Comparison of ENCODE assay signal across 2 cellular contexts in the genomic region with DNA sequence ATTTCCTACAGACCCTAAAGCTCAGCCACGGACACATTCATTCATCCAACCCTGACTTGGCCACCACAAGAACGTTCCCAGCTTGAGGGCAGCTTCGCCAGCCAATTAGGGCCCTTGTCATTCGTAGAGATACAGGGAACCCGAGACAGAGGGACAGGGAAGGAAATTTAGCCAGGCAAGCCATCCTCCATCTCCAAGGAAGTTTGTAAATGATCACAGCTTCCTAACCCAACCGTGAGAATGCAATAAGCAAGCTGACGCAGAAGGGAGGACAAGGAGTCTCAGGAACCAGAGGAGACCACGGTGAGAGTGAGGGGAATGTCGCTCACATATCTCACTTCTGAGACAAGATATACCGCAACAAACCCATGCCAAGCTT.
TF ChIP-seq lines count a peak whose summit lies in the region.

No MANE protein-coding gene starts in this region.

TF ChIP-seq in SK-N-SH, 30 proteins besides CTCF, POLR2A, EP300 and RAD21 (continued from another document):
- TF ChIP-seq GATA2 (CRISPR knock-in tag; IDR thresholded peaks at IDR 0.05) (no peak), NFIC (IDR thresholded peaks at IDR 0.05; ENCODE audit: borderline replicate concordance) (no peak), RFX5 (IDR thresholded peaks at IDR 0.05; ENCODE audit: low read length) (no peak), GABPA (IDR thresholded peaks at IDR 0.05; ENCODE audit: low read depth) (no peak), MXI1 (IDR thresholded peaks at IDR 0.05; ENCODE audit: low read depth, low read length) (no peak), YY1 (IDR thresholded peaks at IDR 0.05; ENCODE audit: low read depth) (no peak), JUND (IDR thresholded peaks at IDR 0.05) (no peak), NRF1 (IDR thresholded peaks at IDR 0.05; ENCODE audit: low read depth, low read length) (no peak), TAF1 (IDR thresholded peaks at IDR 0.05; ENCODE audit: borderline replicate concordance, low read depth, low read length) (no peak), SMC3 (IDR thresholded peaks at IDR 0.05; ENCODE audit: low read depth, low read length) (no peak), SIN3A (IDR thresholded peaks at IDR 0.05; ENCODE audit: borderline replicate concordance, low read depth, low read length) (no peak), POLR2AphosphoS5 (IDR thresholded peaks at IDR 0.05; ENCODE audit: low read depth, low read length) (no peak)
- TF ChIP-seq, protein P1, sequence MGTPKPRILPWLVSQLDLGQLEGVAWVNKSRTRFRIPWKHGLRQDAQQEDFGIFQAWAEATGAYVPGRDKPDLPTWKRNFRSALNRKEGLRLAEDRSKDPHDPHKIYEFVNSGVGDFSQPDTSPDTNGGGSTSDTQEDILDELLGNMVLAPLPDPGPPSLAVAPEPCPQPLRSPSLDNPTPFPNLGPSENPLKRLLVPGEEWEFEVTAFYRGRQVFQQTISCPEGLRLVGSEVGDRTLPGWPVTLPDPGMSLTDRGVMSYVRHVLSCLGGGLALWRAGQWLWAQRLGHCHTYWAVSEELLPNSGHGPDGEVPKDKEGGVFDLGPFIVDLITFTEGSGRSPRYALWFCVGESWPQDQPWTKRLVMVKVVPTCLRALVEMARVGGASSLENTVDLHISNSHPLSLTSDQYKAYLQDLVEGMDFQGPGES (IDR thresholded peaks at IDR 0.05; ENCODE audit: low read depth, low read length) = no peak
- TF ChIP-seq, protein P2, sequence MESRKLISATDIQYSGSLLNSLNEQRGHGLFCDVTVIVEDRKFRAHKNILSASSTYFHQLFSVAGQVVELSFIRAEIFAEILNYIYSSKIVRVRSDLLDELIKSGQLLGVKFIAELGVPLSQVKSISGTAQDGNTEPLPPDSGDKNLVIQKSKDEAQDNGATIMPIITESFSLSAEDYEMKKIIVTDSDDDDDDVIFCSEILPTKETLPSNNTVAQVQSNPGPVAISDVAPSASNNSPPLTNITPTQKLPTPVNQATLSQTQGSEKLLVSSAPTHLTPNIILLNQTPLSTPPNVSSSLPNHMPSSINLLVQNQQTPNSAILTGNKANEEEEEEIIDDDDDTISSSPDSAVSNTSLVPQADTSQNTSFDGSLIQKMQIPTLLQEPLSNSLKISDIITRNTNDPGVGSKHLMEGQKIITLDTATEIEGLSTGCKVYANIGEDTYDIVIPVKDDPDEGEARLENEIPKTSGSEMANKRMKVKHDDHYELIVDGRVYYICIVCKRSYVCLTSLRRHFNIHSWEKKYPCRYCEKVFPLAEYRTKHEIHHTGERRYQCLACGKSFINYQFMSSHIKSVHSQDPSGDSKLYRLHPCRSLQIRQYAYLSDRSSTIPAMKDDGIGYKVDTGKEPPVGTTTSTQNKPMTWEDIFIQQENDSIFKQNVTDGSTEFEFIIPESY (IDR thresholded peaks at IDR 0.05; ENCODE audit: borderline replicate concordance, low read depth) = no peak
- TF ChIP-seq, protein P3, sequence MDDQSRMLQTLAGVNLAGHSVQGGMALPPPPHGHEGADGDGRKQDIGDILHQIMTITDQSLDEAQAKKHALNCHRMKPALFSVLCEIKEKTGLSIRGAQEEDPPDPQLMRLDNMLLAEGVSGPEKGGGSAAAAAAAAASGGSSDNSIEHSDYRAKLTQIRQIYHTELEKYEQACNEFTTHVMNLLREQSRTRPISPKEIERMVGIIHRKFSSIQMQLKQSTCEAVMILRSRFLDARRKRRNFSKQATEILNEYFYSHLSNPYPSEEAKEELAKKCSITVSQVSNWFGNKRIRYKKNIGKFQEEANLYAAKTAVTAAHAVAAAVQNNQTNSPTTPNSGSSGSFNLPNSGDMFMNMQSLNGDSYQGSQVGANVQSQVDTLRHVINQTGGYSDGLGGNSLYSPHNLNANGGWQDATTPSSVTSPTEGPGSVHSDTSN (IDR thresholded peaks at IDR 0.05) = no peak
- TF ChIP-seq, protein P4, sequence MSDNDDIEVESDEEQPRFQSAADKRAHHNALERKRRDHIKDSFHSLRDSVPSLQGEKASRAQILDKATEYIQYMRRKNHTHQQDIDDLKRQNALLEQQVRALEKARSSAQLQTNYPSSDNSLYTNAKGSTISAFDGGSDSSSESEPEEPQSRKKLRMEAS (IDR thresholded peaks at IDR 0.05; ENCODE audit: low read depth) = no peak

TF ChIP-seq in SK-N-SH treated with all-trans-retinoic acid at 6 μM for 48 hours, 23 proteins besides CTCF, POLR2A, EP300 and RAD21 (continued from another document):
- no peak for TF ChIP-seq ZC3H10 (CRISPR knock-in tag; IDR thresholded peaks at IDR 0.05)
- no peak for TF ChIP-seq ISL1 (CRISPR knock-in tag; IDR thresholded peaks at IDR 0.05)
- no peak for TF ChIP-seq ZFP30 (CRISPR knock-in tag; IDR thresholded peaks at IDR 0.05)
- TF ChIP-seq, protein P5, sequence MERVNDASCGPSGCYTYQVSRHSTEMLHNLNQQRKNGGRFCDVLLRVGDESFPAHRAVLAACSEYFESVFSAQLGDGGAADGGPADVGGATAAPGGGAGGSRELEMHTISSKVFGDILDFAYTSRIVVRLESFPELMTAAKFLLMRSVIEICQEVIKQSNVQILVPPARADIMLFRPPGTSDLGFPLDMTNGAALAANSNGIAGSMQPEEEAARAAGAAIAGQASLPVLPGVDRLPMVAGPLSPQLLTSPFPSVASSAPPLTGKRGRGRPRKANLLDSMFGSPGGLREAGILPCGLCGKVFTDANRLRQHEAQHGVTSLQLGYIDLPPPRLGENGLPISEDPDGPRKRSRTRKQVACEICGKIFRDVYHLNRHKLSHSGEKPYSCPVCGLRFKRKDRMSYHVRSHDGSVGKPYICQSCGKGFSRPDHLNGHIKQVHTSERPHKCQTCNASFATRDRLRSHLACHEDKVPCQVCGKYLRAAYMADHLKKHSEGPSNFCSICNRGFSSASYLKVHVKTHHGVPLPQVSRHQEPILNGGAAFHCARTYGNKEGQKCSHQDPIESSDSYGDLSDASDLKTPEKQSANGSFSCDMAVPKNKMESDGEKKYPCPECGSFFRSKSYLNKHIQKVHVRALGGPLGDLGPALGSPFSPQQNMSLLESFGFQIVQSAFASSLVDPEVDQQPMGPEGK (CRISPR knock-in tag; IDR thresholded peaks at IDR 0.05; ENCODE audit: borderline replicate concordance) = no peak
- TF ChIP-seq, protein P6, sequence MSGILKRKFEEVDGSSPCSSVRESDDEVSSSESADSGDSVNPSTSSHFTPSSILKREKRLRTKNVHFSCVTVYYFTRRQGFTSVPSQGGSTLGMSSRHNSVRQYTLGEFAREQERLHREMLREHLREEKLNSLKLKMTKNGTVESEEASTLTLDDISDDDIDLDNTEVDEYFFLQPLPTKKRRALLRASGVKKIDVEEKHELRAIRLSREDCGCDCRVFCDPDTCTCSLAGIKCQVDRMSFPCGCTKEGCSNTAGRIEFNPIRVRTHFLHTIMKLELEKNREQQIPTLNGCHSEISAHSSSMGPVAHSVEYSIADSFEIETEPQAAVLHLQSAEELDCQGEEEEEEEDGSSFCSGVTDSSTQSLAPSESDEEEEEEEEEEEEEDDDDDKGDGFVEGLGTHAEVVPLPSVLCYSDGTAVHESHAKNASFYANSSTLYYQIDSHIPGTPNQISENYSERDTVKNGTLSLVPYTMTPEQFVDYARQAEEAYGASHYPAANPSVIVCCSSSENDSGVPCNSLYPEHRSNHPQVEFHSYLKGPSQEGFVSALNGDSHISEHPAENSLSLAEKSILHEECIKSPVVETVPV (CRISPR knock-in tag; IDR thresholded peaks at IDR 0.05) = no peak
- TF ChIP-seq, protein P7, sequence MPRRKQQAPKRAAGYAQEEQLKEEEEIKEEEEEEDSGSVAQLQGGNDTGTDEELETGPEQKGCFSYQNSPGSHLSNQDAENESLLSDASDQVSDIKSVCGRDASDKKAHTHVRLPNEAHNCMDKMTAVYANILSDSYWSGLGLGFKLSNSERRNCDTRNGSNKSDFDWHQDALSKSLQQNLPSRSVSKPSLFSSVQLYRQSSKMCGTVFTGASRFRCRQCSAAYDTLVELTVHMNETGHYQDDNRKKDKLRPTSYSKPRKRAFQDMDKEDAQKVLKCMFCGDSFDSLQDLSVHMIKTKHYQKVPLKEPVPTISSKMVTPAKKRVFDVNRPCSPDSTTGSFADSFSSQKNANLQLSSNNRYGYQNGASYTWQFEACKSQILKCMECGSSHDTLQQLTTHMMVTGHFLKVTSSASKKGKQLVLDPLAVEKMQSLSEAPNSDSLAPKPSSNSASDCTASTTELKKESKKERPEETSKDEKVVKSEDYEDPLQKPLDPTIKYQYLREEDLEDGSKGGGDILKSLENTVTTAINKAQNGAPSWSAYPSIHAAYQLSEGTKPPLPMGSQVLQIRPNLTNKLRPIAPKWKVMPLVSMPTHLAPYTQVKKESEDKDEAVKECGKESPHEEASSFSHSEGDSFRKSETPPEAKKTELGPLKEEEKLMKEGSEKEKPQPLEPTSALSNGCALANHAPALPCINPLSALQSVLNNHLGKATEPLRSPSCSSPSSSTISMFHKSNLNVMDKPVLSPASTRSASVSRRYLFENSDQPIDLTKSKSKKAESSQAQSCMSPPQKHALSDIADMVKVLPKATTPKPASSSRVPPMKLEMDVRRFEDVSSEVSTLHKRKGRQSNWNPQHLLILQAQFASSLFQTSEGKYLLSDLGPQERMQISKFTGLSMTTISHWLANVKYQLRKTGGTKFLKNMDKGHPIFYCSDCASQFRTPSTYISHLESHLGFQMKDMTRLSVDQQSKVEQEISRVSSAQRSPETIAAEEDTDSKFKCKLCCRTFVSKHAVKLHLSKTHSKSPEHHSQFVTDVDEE (CRISPR knock-in tag; IDR thresholded peaks at IDR 0.05) = no peak
- no peak for TF ChIP-seq ZNF565 (CRISPR knock-in tag; conservative IDR thresholded peaks at IDR 0.05; ENCODE audit: low read depth)
- TF ChIP-seq CSDC2 (CRISPR knock-in tag; IDR thresholded peaks at IDR 0.05) = no peak
- TF ChIP-seq PPARA (CRISPR knock-in tag; IDR thresholded peaks at IDR 0.05; ENCODE audit: borderline replicate concordance) = no peak
- no peak for TF ChIP-seq ZNF8 (CRISPR knock-in tag; IDR thresholded peaks at IDR 0.05)
- no peak for TF ChIP-seq GLIS3 (CRISPR knock-in tag; IDR thresholded peaks at IDR 0.05)
